26 cellular contexts compared by ENCODE assay signal in the genomic region with DNA sequence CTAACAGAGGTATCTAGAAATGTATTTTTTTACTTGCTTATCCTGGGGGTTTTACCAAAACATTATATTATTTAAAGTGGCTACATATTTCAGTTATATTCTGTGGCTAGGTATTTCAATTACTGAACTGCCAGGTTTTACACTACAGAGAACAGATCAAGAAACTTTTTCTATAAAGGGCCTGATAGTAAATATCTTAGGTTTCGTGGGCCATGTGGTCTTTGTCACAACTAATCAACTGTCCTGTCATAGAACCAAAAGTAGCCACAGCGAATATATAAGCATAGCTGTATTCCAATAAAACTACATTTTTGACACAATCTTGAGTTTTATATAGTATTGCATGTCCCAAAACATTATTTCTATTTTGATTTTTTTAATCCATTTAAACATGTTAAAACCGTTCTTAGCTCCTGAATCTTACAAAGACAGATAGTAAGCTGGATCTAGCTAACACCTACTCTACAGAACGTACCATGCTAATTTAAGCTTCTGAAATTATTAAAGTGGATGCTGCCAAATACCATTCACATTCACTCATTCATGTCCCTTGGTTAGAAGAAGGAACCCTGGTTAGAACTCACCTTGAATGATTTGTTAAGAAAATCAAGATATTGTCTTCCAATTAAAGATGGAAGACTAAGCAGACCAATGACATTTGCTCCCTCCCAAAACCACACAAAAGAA.
DNase-seq lines count a peak whose midpoint lies in the region; ATAC-seq and TF ChIP-seq lines count a peak whose summit lies in the region.
"Had no signal": no experiment of that assay in that cellular context is flagged by ENCODE, and none has a peak within 500 bp of the region (broad histone marks: within the 10 kb centered on the region; RNA-seq: fewer than 3 reads in every experiment).

No MANE protein-coding gene starts in this region.

- H3K4me3 ChIP-seq in right cardiac atrium (ENCODE audit: low read length), result no peak overlapping the region
- no peak overlapping the region for H3K4me3 ChIP-seq in heart left ventricle
- no peak overlapping the region for H3K4me3 ChIP-seq in left ventricle myocardium inferior
- H3K4me3 ChIP-seq: BLaER1, GM12878 had no signal

- TF ChIP-seq POLR2A in heart left ventricle (IDR thresholded peaks at IDR 0.05), result no peak

- H3K4me3 Mint-ChIP-seq in stimulated activated naive B cell treated with anti-CD40 and anti-IgM and Interleukin-4, amounts not matched to agents 10 μg/mL and 1 μg/mL and 100 μg/mL, for 72 hours, result no peak overlapping the region
- H3K4me3 Mint-ChIP-seq in activated naive CD8-positive, alpha-beta T cell treated with anti-CD3 and anti-CD28 coated beads, Interleukin-2, amount 50 U/mL, for 24 hours, result no peak overlapping the region
- H3K4me3 Mint-ChIP-seq: CD14-positive monocyte; CD4-positive, alpha-beta memory T cell; CD4-positive, CD25-positive, alpha-beta regulatory T cell; CD8-positive, alpha-beta memory T cell had no signal

- DNase-seq in Right ventricle myocardium inferior (ENCODE audit: missing footprints) (no peak), right cardiac atrium (no peak), heart left ventricle (no peak), cardiac septum (ENCODE audit: low spot score) (no peak), left ventricle myocardium inferior (no peak), hypothalamus (lab: John Stamatoyannopoulos, UW) (no peak)
- DNase-seq in stimulated activated naive B cell treated with anti-CD40 and anti-IgM and Interleukin-4, amounts not matched to agents 10 μg/mL and 1 μg/mL and 100 μg/mL, for 72 hours, result no peak
- DNase-seq in activated naive CD8-positive, alpha-beta T cell treated with anti-CD3 and anti-CD28 coated beads, Interleukin-2, amount 50 U/mL, for 24 hours, result no peak
- DNase-seq: ACHN; BE2C; C1 segment of cervical spinal cord; CD4-positive, alpha-beta memory T cell; CD4-positive, CD25-positive, alpha-beta regulatory T cell; CD8-positive, alpha-beta memory T cell; COR-L47; DMS 273 treated with DMSO at 0.1 percent for 48 hours; DMS153; DMS53; DMS79; DND-41; EL; GDM1 had no signal

- H3K4me1 Mint-ChIP-seq in stimulated activated naive B cell treated with anti-CD40 and anti-IgM and Interleukin-4, amounts not matched to agents 10 μg/mL and 1 μg/mL and 100 μg/mL, for 72 hours, result peaks cover 7 to 15% of the 10 kb centered on the region in 2 donors
- no peaks in the 10 kb centered on the region for H3K4me1 Mint-ChIP-seq in activated naive CD8-positive, alpha-beta T cell treated with anti-CD3 and anti-CD28 coated beads, Interleukin-2, amount 50 U/mL, for 24 hours
- H3K4me1 Mint-ChIP-seq: CD4-positive, alpha-beta memory T cell; CD8-positive, alpha-beta memory T cell had no signal

- H3K27me3 Mint-ChIP-seq in stimulated activated naive B cell treated with anti-CD40 and anti-IgM and Interleukin-4, amounts not matched to agents 10 μg/mL and 1 μg/mL and 100 μg/mL, for 72 hours, result no peaks in the 10 kb centered on the region
- no peaks in the 10 kb centered on the region for H3K27me3 Mint-ChIP-seq in activated naive CD8-positive, alpha-beta T cell treated with anti-CD3 and anti-CD28 coated beads, Interleukin-2, amount 50 U/mL, for 24 hours
- H3K27me3 Mint-ChIP-seq: CD4-positive, alpha-beta memory T cell; CD8-positive, alpha-beta memory T cell had no signal

- H3K36me3 ChIP-seq in heart left ventricle (no peaks in the 10 kb centered on the region), left ventricle myocardium inferior (no peaks in the 10 kb centered on the region)
- H3K36me3 ChIP-seq: BE2C, BLaER1 had no signal

- no peaks in the 10 kb centered on the region for H3K27me3 ChIP-seq in right cardiac atrium (ENCODE audit: control insufficient read depth, insufficient read depth)
- no peaks in the 10 kb centered on the region for H3K27me3 ChIP-seq in heart left ventricle
- H3K27me3 ChIP-seq in left ventricle myocardium inferior (ENCODE audit: low read depth), result no peaks in the 10 kb centered on the region
- H3K27me3 ChIP-seq: BE2C, BLaER1 had no signal

- 70% methylated on average over 4 of the region's 4 CpGs for WGBS in right cardiac atrium
- WGBS in heart left ventricle, 4 donors, result 56 to 68% (median 62%) methylated on average over 4 of the region's 4 CpGs

- H3K27ac Mint-ChIP-seq in stimulated activated naive B cell treated with anti-CD40 and anti-IgM and Interleukin-4, amounts not matched to agents 10 μg/mL and 1 μg/mL and 100 μg/mL, for 72 hours, result peak overlapping the region; percentile 72
- no peak overlapping the region for H3K27ac Mint-ChIP-seq in activated naive CD8-positive, alpha-beta T cell treated with anti-CD3 and anti-CD28 coated beads, Interleukin-2, amount 50 U/mL, for 24 hours
- H3K27ac Mint-ChIP-seq: CD4-positive, alpha-beta memory T cell; CD4-positive, CD25-positive, alpha-beta regulatory T cell; CD8-positive, alpha-beta memory T cell had no signal

- H3K36me3 Mint-ChIP-seq in stimulated activated naive B cell treated with anti-CD40 and anti-IgM and Interleukin-4, amounts not matched to agents 10 μg/mL and 1 μg/mL and 100 μg/mL, for 72 hours, result peaks cover 14 to 16% of the 10 kb centered on the region in 2 donors
- H3K36me3 Mint-ChIP-seq in activated naive CD8-positive, alpha-beta T cell treated with anti-CD3 and anti-CD28 coated beads, Interleukin-2, amount 50 U/mL, for 24 hours (ENCODE audit: low read depth), result peaks cover 11% of the 10 kb centered on the region
- H3K36me3 Mint-ChIP-seq: CD4-positive, CD25-positive, alpha-beta regulatory T cell had no signal

- ATAC-seq in Right ventricle myocardium inferior (peak; percentile 46), right cardiac atrium (no peak), heart left ventricle (peak in 3 of 4 donors; percentile 38 to 63 (median 54))
- ATAC-seq in stimulated activated naive B cell treated with anti-CD40 and anti-IgM and Interleukin-4, amounts not matched to agents 10 μg/mL and 1 μg/mL and 100 μg/mL, for 72 hours (replicated peaks), result no peak
- no peak for ATAC-seq in activated naive CD8-positive, alpha-beta T cell treated with anti-CD3 and anti-CD28 coated beads, Interleukin-2, amount 50 U/mL, for 24 hours
- ATAC-seq: GM12878 had no signal

- H3K27ac ChIP-seq in right cardiac atrium (ENCODE audit: low read length) (no peak overlapping the region), heart left ventricle (peak overlapping the region in 1 of 12 donors; percentile 4), left ventricle myocardium inferior (replicated peaks) (peak overlapping the region; percentile 1)
- H3K27ac ChIP-seq: 22Rv1, BLaER1 had no signal

- H3K4me1 ChIP-seq in right cardiac atrium (ENCODE audit: control insufficient read depth, insufficient read depth, low read length) (no peaks in the 10 kb centered on the region), heart left ventricle (peaks cover 0 to 11% (median 0%) of the 10 kb centered on the region in 12 donors), left ventricle myocardium inferior (peaks cover 8% of the 10 kb centered on the region)
- H3K4me1 ChIP-seq: BE2C, BLaER1 had no signal

- no peak for TF ChIP-seq CTCF in heart left ventricle (IDR thresholded peaks at IDR 0.05)
- TF ChIP-seq CTCF in left ventricle myocardium inferior (IDR thresholded peaks at IDR 0.05; ENCODE audit: borderline replicate concordance), result no peak

- H3K9me3 ChIP-seq in right cardiac atrium (ENCODE audit: control insufficient read depth, low read length), result no peaks in the 10 kb centered on the region
- H3K9me3 ChIP-seq in heart left ventricle, result peaks cover 0 to 21% (median 5%) of the 10 kb centered on the region in 12 donors
- H3K9me3 ChIP-seq in left ventricle myocardium inferior (replicated peaks), result peaks cover 23% of the 10 kb centered on the region
- H3K9me3 ChIP-seq: BE2C had no signal

- intact Hi-C loops in Right ventricle myocardium inferior (cut with DNase I), result no loop called here
- intact Hi-C loops in right cardiac atrium (cut with DNase I), result no loop called here
- intact Hi-C loops in heart left ventricle (cut with DNase I), result no loop called here
- intact Hi-C loops in cardiac septum (cut with DNase I), result no loop called here
- intact Hi-C loops in left ventricle myocardium inferior (cut with micrococcal nuclease), result no loop called here

- peaks cover 14 to 17% of the 10 kb centered on the region in 2 donors for H3K9me3 Mint-ChIP-seq in stimulated activated naive B cell treated with anti-CD40 and anti-IgM and Interleukin-4, amounts not matched to agents 10 μg/mL and 1 μg/mL and 100 μg/mL, for 72 hours
- H3K9me3 Mint-ChIP-seq in activated naive CD8-positive, alpha-beta T cell treated with anti-CD3 and anti-CD28 coated beads, Interleukin-2, amount 50 U/mL, for 24 hours, result peaks cover 36% of the 10 kb centered on the region

Comparison
In these comparisons a context has a peak if more than half of its experiments do, and no peak if none do; other contexts are left out.
1. ATAC-seq: peak in Right ventricle myocardium inferior (single experiment) and heart left ventricle (3 of 4); none in right cardiac atrium (0 of 2), stimulated activated naive B cell treated with anti-CD40 and anti-IgM and Interleukin-4, amounts not matched to agents 10 μg/mL and 1 μg/mL and 100 μg/mL, for 72 hours (0 of 2) and activated naive CD8-positive, alpha-beta T cell treated with anti-CD3 and anti-CD28 coated beads, Interleukin-2, amount 50 U/mL, for 24 hours (single experiment).